Comparison of ENCODE assay signal across 8 cellular contexts in the genomic region with DNA sequence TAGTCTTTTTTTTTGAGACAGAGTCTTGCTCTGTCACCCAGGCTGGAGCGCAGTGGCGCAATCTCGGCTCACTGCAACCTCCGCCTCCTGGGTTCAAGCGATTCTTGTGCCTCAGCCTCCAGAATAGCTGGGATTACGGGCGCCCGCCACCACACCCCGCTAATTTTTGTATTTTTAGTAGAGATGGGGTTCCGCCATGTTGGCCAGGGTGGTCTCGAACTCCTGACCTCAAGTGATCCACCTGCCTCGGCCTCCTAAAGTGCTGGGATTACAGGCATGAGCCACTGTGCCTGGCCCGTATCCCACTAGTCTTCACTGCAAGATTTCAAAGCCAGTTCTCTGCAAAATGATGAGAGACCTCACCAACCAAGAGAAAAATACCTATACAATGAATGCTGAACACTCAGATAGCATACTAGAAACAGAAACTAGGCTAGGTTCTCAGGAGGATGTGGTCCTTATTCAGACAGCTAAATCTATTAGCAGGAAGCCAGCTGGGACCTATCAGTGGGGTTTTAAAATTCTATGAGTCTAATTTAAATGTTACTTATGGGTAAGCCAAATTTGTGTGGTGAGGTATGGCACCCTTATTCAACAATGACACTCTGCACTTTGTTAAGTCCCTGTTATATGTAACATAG.
DNase-seq lines count a peak whose midpoint lies in the region; ATAC-seq and TF ChIP-seq lines count a peak whose summit lies in the region.
"Not testable (repeated sequence)": the region's sequence is repeated elsewhere in the genome, so short reads cannot be mapped to it uniquely, and the experiment has no call there.

No MANE protein-coding gene starts in this region.

- not testable (repeated sequence) for H3K36me3 Mint-ChIP-seq in activated naive CD4-positive, alpha-beta T cell treated with anti-CD3 and anti-CD28 coated beads, Interleukin-2, amount 10 ng/mL, durations not matched to agents 7 days and 5 days

- H3K4me1 ChIP-seq in OCI-LY1 (ENCODE audit: insufficient read depth, low read length, severe bottlenecking) = peaks cover 62% of the 10 kb centered on the region
- H3K4me1 ChIP-seq in spleen = peaks cover 4 to 52% (median 34%) of the 10 kb centered on the region in 6 donors

- not testable (repeated sequence) for H3F3A ChIP-seq in OCI-LY1 (ENCODE audit: insufficient read depth, low read length)

- intact Hi-C loops in spleen (cut with DNase I; ENCODE audit: low total_unique reads) = not testable (repeated sequence)

- H3K4me3 ChIP-seq in OCI-LY1 (ENCODE audit: low read depth, low read length, poor library complexity, severe bottlenecking) = not testable (repeated sequence)
- H3K4me3 ChIP-seq in spleen = peak overlapping the region in 1 of 8 donors; percentile 29

- peak; percentile 77 for DNase-seq in GM10266 (ENCODE audit: extremely low spot score)
- DNase-seq in activated naive CD4-positive, alpha-beta T cell treated with anti-CD3 and anti-CD28 coated beads, Interleukin-2, amount 10 ng/mL, durations not matched to agents 7 days and 5 days; spleen: not testable (repeated sequence)

- TF ChIP-seq CTCF in GM10266 (IDR thresholded peaks at IDR 0.05; ENCODE audit: control insufficient read depth, insufficient read depth, low read depth, missing control alignments); OCI-LY1 (IDR thresholded peaks at IDR 0.05; ENCODE audit: low read length); spleen (IDR thresholded peaks at IDR 0.05 in 8 of 11, conservative IDR thresholded peaks at IDR 0.05 in 3 of 11): not testable (repeated sequence)

- not testable (repeated sequence) for H3K9me3 ChIP-seq in OCI-LY1 (ENCODE audit: low read length); spleen

- H3K79me2 ChIP-seq in OCI-LY1 (ENCODE audit: insufficient read depth, low read length) = not testable (repeated sequence)

- H3K4me1 Mint-ChIP-seq in activated naive CD4-positive, alpha-beta T cell treated with anti-CD3 and anti-CD28 coated beads, Interleukin-2, amount 10 ng/mL, durations not matched to agents 7 days and 5 days = peaks cover 29% of the 10 kb centered on the region

- peak overlapping the region; percentile 14; the same call in 1 of the 2 replicates for H3K9ac ChIP-seq in OCI-LY1 (ENCODE audit: low read length)

- peak overlapping the region; percentile 92 for H3K27ac ChIP-seq in OCI-LY1 (ENCODE audit: low read depth, low read length, poor library complexity, severe bottlenecking)
- peak overlapping the region; percentile 13 to 82 (median 60) for H3K27ac ChIP-seq in spleen

- 72 to 92% (median 88%) methylated on average over 13 of the region's 13 CpGs for WGBS in spleen, 5 donors

- not testable (repeated sequence) for H3K9me2 ChIP-seq in OCI-LY1 (ENCODE audit: low read depth, low read length)

- H3K27me3 Mint-ChIP-seq in activated naive CD4-positive, alpha-beta T cell treated with anti-CD3 and anti-CD28 coated beads, Interleukin-2, amount 10 ng/mL, durations not matched to agents 7 days and 5 days = not testable (repeated sequence)

- peak overlapping the region; percentile 36 for H3K4me3 Mint-ChIP-seq in activated naive CD4-positive, alpha-beta T cell treated with anti-CD3 and anti-CD28 coated beads, Interleukin-2, amount 10 ng/mL, durations not matched to agents 7 days and 5 days

- H3K4me2 ChIP-seq in OCI-LY1 (ENCODE audit: low read length) = peak overlapping the region; percentile 41

- not testable (repeated sequence) for H3K9me3 Mint-ChIP-seq in activated naive CD4-positive, alpha-beta T cell treated with anti-CD3 and anti-CD28 coated beads, Interleukin-2, amount 10 ng/mL, durations not matched to agents 7 days and 5 days

- CTCF ChIA-PET in activated naive CD4-positive, alpha-beta T cell treated with anti-CD3 and anti-CD28 coated beads, Interleukin-2, amount 10 ng/mL, durations not matched to agents 7 days and 5 days (lab: Charles Lee) = not testable (repeated sequence)

- H3K27ac Mint-ChIP-seq in activated naive CD4-positive, alpha-beta T cell treated with anti-CD3 and anti-CD28 coated beads, Interleukin-2, amount 10 ng/mL, durations not matched to agents 7 days and 5 days = peak overlapping the region; percentile 93

- not testable (repeated sequence) for TF ChIP-seq POLR2A in spleen (IDR thresholded peaks at IDR 0.05)

- not testable (repeated sequence) for H2AFZ ChIP-seq in OCI-LY1 (ENCODE audit: low read length)

- ATAC-seq in GM18909 (IDR thresholded peaks at IDR 0.05; ENCODE audit: poor library complexity, unreplicated experiment) = peak; percentile 59
- peak; percentile 62 for ATAC-seq in GM21360 (IDR thresholded peaks at IDR 0.05; ENCODE audit: unreplicated experiment)
- peak; percentile 69 for ATAC-seq in HG02798 (IDR thresholded peaks at IDR 0.05; ENCODE audit: poor library complexity, unreplicated experiment)
- peak; percentile 54 for ATAC-seq in HG03342 (IDR thresholded peaks at IDR 0.05; ENCODE audit: unreplicated experiment)

- not testable (repeated sequence) for H3K27me3 ChIP-seq in OCI-LY1 (ENCODE audit: insufficient read depth, low read length); spleen (replicated peaks in 1 of 7)

- H4K20me1 ChIP-seq in OCI-LY1 (ENCODE audit: insufficient read depth, low read length) = not testable (repeated sequence)

- H3K36me3 ChIP-seq in OCI-LY1 (ENCODE audit: insufficient read depth, low read length); spleen: not testable (repeated sequence)
